ENCODE assay signal across 8 cellular contexts in genomic region chr5:173055983-173056782, GRCh38. TPM values are rescaled to one million over a fixed set of nuclear protein-coding genes. Genes with fewer than 3 reads are reported as not detected.
DNase-seq lines count a peak whose midpoint lies in the region; ATAC-seq and TF ChIP-seq lines count a peak whose summit lies in the region.

CREBRF (plus strand) TSS chr5:173056352; CDS start chr5:173080776, 24,424 bp downstream.

- intact Hi-C loops in breast epithelium (cut with DNase I; ENCODE audit: low total_unique reads), result loop anchor here (10.0 kb wide), 1 partner anchor 71 kb away; the partner anchor contains the start of gene ATP6V0E1

- TF ChIP-seq CTCF in VCaP (conservative IDR thresholded peaks at IDR 0.05), result no peak
- no peak for TF ChIP-seq CTCF in breast epithelium (IDR thresholded peaks at IDR 0.05)

- H3K4me1 ChIP-seq in breast epithelium (no peaks in the 10 kb centered on the region), iPS-20b (ENCODE audit: insufficient read depth, low read length) (0 out of 2 replicates have a peak, but pooled peaks cover 4% of the 10 kb centered on the region)

- no peaks in the 10 kb centered on the region for H3K36me3 ChIP-seq in breast epithelium
- no peaks in the 10 kb centered on the region for H3K36me3 ChIP-seq in iPS-20b (ENCODE audit: insufficient read depth, low read depth, low read length)

- DNase-seq in AG08395 (ENCODE audit: low spot score) (peak; percentile 99), NCI-H2227 (lab: John Stamatoyannopoulos, UW; ENCODE audit: unreplicated experiment) (peak; percentile 96), breast epithelium (ENCODE audit: low spot score in 2 of 2) (peak; percentile 97 to 99)

- no peaks in the 10 kb centered on the region for H3K9me3 ChIP-seq in breast epithelium
- H3K9me3 ChIP-seq in iPS-20b (ENCODE audit: insufficient read depth, low read depth, low read length), result no peaks in the 10 kb centered on the region

- peak; percentile 73 for TF ChIP-seq POLR2A in breast epithelium (IDR thresholded peaks at IDR 0.05)

- H3K27ac ChIP-seq in VCaP, result peak within 1 kb of the TSS; percentile 89
- H3K27ac ChIP-seq in breast epithelium, result peak within 1 kb of the TSS; percentile 100
- H3K27ac ChIP-seq in iPS-20b (ENCODE audit: low read length), result peak within 1 kb of the TSS; percentile 81
- H3K27ac ChIP-seq in skin epidermis, result peak within 1 kb of the TSS; percentile 88 to 99 (median 96)

- H3K4me3 ChIP-seq in breast epithelium, result peak within 1 kb of the TSS; percentile 100
- H3K4me3 ChIP-seq in iPS-20b (ENCODE audit: low read length), result peak within 1 kb of the TSS; percentile 100
- H3K4me3 ChIP-seq in skin epidermis, result peak within 1 kb of the TSS; percentile 96 to 100 (median 99)

- ATAC-seq in GM18909 (IDR thresholded peaks at IDR 0.05; ENCODE audit: poor library complexity, unreplicated experiment) (peak; percentile 76), HG03159 (IDR thresholded peaks at IDR 0.05; ENCODE audit: unreplicated experiment) (peak; percentile 71)

- peak within 1 kb of the TSS; percentile 97; the same call in 1 of the 2 replicates for H3K9ac ChIP-seq in iPS-20b (ENCODE audit: low read depth, low read length)

- no peaks in the 10 kb centered on the region for H3K27me3 ChIP-seq in breast epithelium
- H3K27me3 ChIP-seq in iPS-20b (ENCODE audit: insufficient read depth, low read length), result 0 out of 2 replicates have a peak, but pooled peaks cover 5% of the 10 kb centered on the region

RNA-seq across cellular contexts. Expression of gene CREBRF, which starts in this region (rescaled TPM):
- total RNA-seq in breast epithelium, result 10 to 100 TPM; 51.1 to 77.1 (median 63.8) TPM

Comparison
In these comparisons a context has a peak if more than half of its experiments do, and no peak if none do; other contexts are left out.
1. Peak in every context shown above with its lines: DNase-seq, ATAC-seq, H3K4me3 ChIP-seq and H3K27ac ChIP-seq.